18 cellular contexts compared by ENCODE assay signal in genomic region chr9:94779101-94779500, GRCh38. TPM values are rescaled to one million over a fixed set of nuclear protein-coding genes. Genes with fewer than 3 reads are reported as not detected.
DNase-seq lines count a peak whose midpoint lies in the region; ATAC-seq, FAIRE-seq and TF ChIP-seq lines count a peak whose summit lies in the region.
"Had no signal": no experiment of that assay in that cellular context is flagged by ENCODE, and none has a peak within 500 bp of the region (broad histone marks: within the 10 kb centered on the region; RNA-seq: fewer than 3 reads in every experiment).

No MANE protein-coding gene starts in this region.

- H3K9ac ChIP-seq in OCI-LY1 (ENCODE audit: low read length), result no peak overlapping the region

- no peak for ATAC-seq in foreskin keratinocyte
- ATAC-seq in sciatic nerve, result no peak
- ATAC-seq in GM18861 (IDR thresholded peaks at IDR 0.05; ENCODE audit: unreplicated experiment), result no peak
- no peak for ATAC-seq in HG02970 (IDR thresholded peaks at IDR 0.05; ENCODE audit: low FRiP score, unreplicated experiment)
- ATAC-seq: activated naive CD8-positive, alpha-beta T cell treated with anti-CD3 and anti-CD28 coated beads, Interleukin-2, amount 50 U/mL, for 24 hours; CD8-positive, alpha-beta T cell; natural killer cell had no signal

- no peaks in the 10 kb centered on the region for H3K79me2 ChIP-seq in OCI-LY1 (ENCODE audit: insufficient read depth, low read length)

- intact Hi-C loops in sciatic nerve (cut with DNase I), result no loop called here

- no peaks in the 10 kb centered on the region for H3K9me3 ChIP-seq in OCI-LY1 (ENCODE audit: low read length)
- H3K9me3 ChIP-seq: testis had no signal

- no peak overlapping the region for H3K4me2 ChIP-seq in OCI-LY1 (ENCODE audit: low read length)
- H3K4me2 ChIP-seq: smooth muscle cell had no signal

- H3K27ac ChIP-seq in OCI-LY1 (ENCODE audit: low read depth, low read length, poor library complexity, severe bottlenecking), result no peak overlapping the region
- no peak overlapping the region for H3K27ac ChIP-seq in foreskin keratinocyte
- H3K27ac ChIP-seq: testis had no signal

- no peaks in the 10 kb centered on the region for H4K20me1 ChIP-seq in OCI-LY1 (ENCODE audit: insufficient read depth, low read length)

- no peak overlapping the region for H2AFZ ChIP-seq in OCI-LY1 (ENCODE audit: low read length)

- FAIRE-seq in H54 (lab: Jason Lieb, UNC), result peak; percentile 95

- no peaks in the 10 kb centered on the region for H3K27me3 ChIP-seq in OCI-LY1 (ENCODE audit: insufficient read depth, low read length)
- no peaks in the 10 kb centered on the region for H3K27me3 ChIP-seq in foreskin keratinocyte
- H3K27me3 ChIP-seq: testis had no signal

- H3K4me1 ChIP-seq in OCI-LY1 (ENCODE audit: insufficient read depth, low read length, severe bottlenecking) (peaks cover 35% of the 10 kb centered on the region), foreskin keratinocyte (peaks cover 16% of the 10 kb centered on the region)
- H3K4me1 ChIP-seq: testis had no signal

- no peaks in the 10 kb centered on the region for H3K36me3 ChIP-seq in OCI-LY1 (ENCODE audit: insufficient read depth, low read length)

- no peaks in the 10 kb centered on the region for H3K9me2 ChIP-seq in OCI-LY1 (ENCODE audit: low read depth, low read length)

- TF ChIP-seq CTCF in OCI-LY1 (IDR thresholded peaks at IDR 0.05; ENCODE audit: low read length) (peak; percentile 10; the same call in 1 of the 2 replicates), foreskin keratinocyte (conservative IDR thresholded peaks at IDR 0.05) (peak; percentile 36)

- DNase-seq in NCI-H2196 (lab: John Stamatoyannopoulos, UW; ENCODE audit: unreplicated experiment) (peak; percentile 13), NCI-H2196 treated with DMSO at 0.1 percent for 48 hours (lab: John Stamatoyannopoulos, UW; ENCODE audit: unreplicated experiment) (no peak), H54 (ENCODE audit: insufficient read length, low spot score) (no peak), foreskin keratinocyte (no peak), sciatic nerve (ENCODE audit: low spot score) (no peak)
- DNase-seq: activated naive CD8-positive, alpha-beta T cell treated with anti-CD3 and anti-CD28 coated beads, Interleukin-2, amount 50 U/mL, for 24 hours; CD8-positive, alpha-beta T cell; glutamatergic neuron; immature natural killer cell; natural killer cell; NCI-H1694 treated with DMSO at 0.1 percent for 48 hours; posterior cingulate gyrus; RPMI8226; testis had no signal

- H3F3A ChIP-seq in OCI-LY1 (ENCODE audit: insufficient read depth, low read length), result no peaks in the 10 kb centered on the region

- TF ChIP-seq POLR2A in H54 (IDR thresholded peaks at IDR 0.05; ENCODE audit: low read depth, low read length), result no peak

- no peak overlapping the region for H3K4me3 ChIP-seq in OCI-LY1 (ENCODE audit: low read depth, low read length, poor library complexity, severe bottlenecking)
- H3K4me3 ChIP-seq: smooth muscle cell, testis had no signal

RNA-seq across cellular contexts. Expression of gene AOPEP, which starts 52.6 kb away (rescaled TPM):
- 25.7 and 28.5 TPM in 2 replicates for total RNA-seq in foreskin keratinocyte
- 27.0 and 32.1 TPM in 2 replicates for polyA plus RNA-seq in foreskin keratinocyte
- total RNA-seq in sciatic nerve, result 158 TPM
